Comparison of ENCODE assay signal across 8 cellular contexts in the genomic region with DNA sequence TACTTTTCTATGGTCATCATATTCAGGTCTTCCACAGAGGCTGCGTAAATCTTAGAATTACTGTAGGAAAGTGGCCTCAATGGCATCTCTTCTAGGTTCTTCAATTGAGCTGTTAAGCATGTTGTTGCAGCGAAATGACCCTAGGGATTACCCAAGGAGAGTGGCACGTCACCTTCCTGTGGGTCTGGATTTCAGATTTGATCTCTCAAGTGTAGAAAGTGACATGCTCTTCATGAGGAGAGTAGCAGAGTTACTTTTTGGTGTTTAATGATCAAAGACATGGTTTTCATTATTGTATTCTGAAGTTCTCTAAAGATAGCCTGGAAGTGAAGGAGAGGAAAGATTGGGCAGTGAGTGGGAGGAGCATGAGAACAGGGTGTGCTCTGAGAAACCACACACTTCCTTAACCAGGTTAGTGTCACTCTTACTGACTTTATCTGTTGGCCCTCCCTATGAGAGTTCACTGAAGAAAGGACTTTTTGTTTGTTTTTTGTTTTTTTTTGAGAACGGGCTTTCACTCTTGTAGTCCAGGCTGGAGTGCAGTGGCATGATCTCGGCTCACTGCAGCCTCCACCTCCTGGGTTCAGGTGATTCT.
A peak's percentile ranks its signal among the peaks of the same experiment; 100 is the strongest.
DNase-seq lines count a peak whose midpoint lies in the region; ATAC-seq and TF ChIP-seq lines count a peak whose summit lies in the region.

No MANE protein-coding gene starts in this region.

- no peak overlapping the region for H3K23ac ChIP-seq in H9 (ENCODE audit: insufficient read length, low read depth, low read length)

- H3K27ac Mint-ChIP-seq in activated T-helper 2 cell treated with anti-CD3 and anti-CD28 coated beads, Interferon-gamma antibody, Interleukin-2, Interleukin-4, amounts not matched to agents 10 μg/mL and 5 μg/mL and 100 μg/mL, durations not matched to agents 14 hours and 24 hours and 36 hours, result peak overlapping the region; percentile 71
- H3K27ac Mint-ChIP-seq in H9, result peak overlapping the region in 1 of 3 experiments; percentile 12; a peak in 2 of 7 replicates

- no peak overlapping the region for H3K9ac ChIP-seq in H9 (ENCODE audit: extremely low read depth, insufficient read length, low read length)

- intact Hi-C loops in activated T-helper 2 cell treated with anti-CD3 and anti-CD28 coated beads, Interferon-gamma antibody, Interleukin-2, Interleukin-4, amounts not matched to agents 10 μg/mL and 5 μg/mL and 100 μg/mL, durations not matched to agents 14 hours and 24 hours and 36 hours (cut with micrococcal nuclease), result loop anchor here (1.0 kb wide), 1 partner anchor 9 kb away; no protein-coding TSS in a partner anchor

- H2BK120ac ChIP-seq in H9 (ENCODE audit: low read depth, low read length, poor library complexity, severe bottlenecking), result no peak overlapping the region

- H3K79me2 ChIP-seq in H9 (ENCODE audit: insufficient read depth, low read length), result no peaks in the 10 kb centered on the region

- H4K8ac ChIP-seq in H9 (replicated peaks; ENCODE audit: insufficient read length, low read depth, low read length), result no peak overlapping the region

- H3K27ac ChIP-seq in C4-2B (peak overlapping the region; percentile 50), H9 (ENCODE audit: insufficient read length, low read depth, low read length) (no peak overlapping the region)

- no peaks in the 10 kb centered on the region for H3K27me3 Mint-ChIP-seq in activated T-helper 2 cell treated with anti-CD3 and anti-CD28 coated beads, Interferon-gamma antibody, Interleukin-2, Interleukin-4, amounts not matched to agents 10 μg/mL and 5 μg/mL and 100 μg/mL, durations not matched to agents 14 hours and 24 hours and 36 hours (ENCODE audit: low read depth)
- no peaks in the 10 kb centered on the region; the same call in 1 of the 2 replicates for H3K27me3 Mint-ChIP-seq in H9 (ENCODE audit: low read depth)

- H3K56ac ChIP-seq in H9 (ENCODE audit: insufficient read length, low read depth, low read length), result no peak overlapping the region

- DNase-seq in activated T-helper 2 cell treated with anti-CD3 and anti-CD28 coated beads, Interferon-gamma antibody, Interleukin-2, Interleukin-4, amounts not matched to agents 10 μg/mL and 5 μg/mL and 100 μg/mL, durations not matched to agents 14 hours and 24 hours and 36 hours (ENCODE audit: low spot score), result peak; percentile 16
- DNase-seq in NCI-H345 (lab: John Stamatoyannopoulos, UW) (no peak), NCI-H146 treated with DMSO at 0.1 percent for 48 hours (lab: John Stamatoyannopoulos, UW; ENCODE audit: unreplicated experiment) (no peak), H9 (no peak), NCI-H1694 (lab: John Stamatoyannopoulos, UW) (no peak)

- H3K4me1 ChIP-seq in H9 (ENCODE audit: insufficient read depth, low read length), result peaks cover 3% of the 10 kb centered on the region; the same call in 1 of the 2 replicates

- H4K91ac ChIP-seq in H9 (ENCODE audit: insufficient read length, low read depth, low read length), result no peak overlapping the region

- H3K36me3 Mint-ChIP-seq in activated T-helper 2 cell treated with anti-CD3 and anti-CD28 coated beads, Interferon-gamma antibody, Interleukin-2, Interleukin-4, amounts not matched to agents 10 μg/mL and 5 μg/mL and 100 μg/mL, durations not matched to agents 14 hours and 24 hours and 36 hours (ENCODE audit: low read depth), result peaks cover 28% of the 10 kb centered on the region
- H3K36me3 Mint-ChIP-seq in H9 (ENCODE audit: insufficient read depth in 1 of 3, low read depth in 3 of 3), result peaks cover 5 to 14% (median 12%) of the 10 kb centered on the region in 3 experiments; a peak in 6 of 7 replicates

- peak; percentile 84 for ATAC-seq in GM19328 (IDR thresholded peaks at IDR 0.05; ENCODE audit: unreplicated experiment)
- peak; percentile 88 for ATAC-seq in HG03342 (IDR thresholded peaks at IDR 0.05; ENCODE audit: unreplicated experiment)

- no peak overlapping the region for H3K18ac ChIP-seq in H9 (ENCODE audit: insufficient read length, low read depth, low read length)

- H2BK5ac ChIP-seq in H9 (ENCODE audit: insufficient read length, low read length), result no peak overlapping the region

- H3K23me2 ChIP-seq in H9 (ENCODE audit: insufficient read length, low read depth, low read length, poor library complexity, severe bottlenecking), result no peaks in the 10 kb centered on the region

- TF ChIP-seq CTCF in C4-2B (conservative IDR thresholded peaks at IDR 0.05) (no peak), H9 (conservative IDR thresholded peaks at IDR 0.05) (no peak)

- H3K4ac ChIP-seq in H9 (ENCODE audit: low read depth, low read length), result no peak overlapping the region

- H3K9me3 ChIP-seq in H9 (ENCODE audit: control insufficient read depth, low read depth, low read length), result no peaks in the 10 kb centered on the region

- no peaks in the 10 kb centered on the region for H3K9me3 Mint-ChIP-seq in activated T-helper 2 cell treated with anti-CD3 and anti-CD28 coated beads, Interferon-gamma antibody, Interleukin-2, Interleukin-4, amounts not matched to agents 10 μg/mL and 5 μg/mL and 100 μg/mL, durations not matched to agents 14 hours and 24 hours and 36 hours
- H3K9me3 Mint-ChIP-seq in H9, result no peaks in the 10 kb centered on the region

- peaks cover 4% of the 10 kb centered on the region for H3K79me1 ChIP-seq in H9 (ENCODE audit: insufficient read depth, low read depth, low read length, poor library complexity, severe bottlenecking)

- no peak overlapping the region for H3T11ph ChIP-seq in H9 (ENCODE audit: low read length)

- no peak overlapping the region for H3K4me2 ChIP-seq in H9 (ENCODE audit: insufficient read depth, insufficient read length, low read length)

- no peak overlapping the region for H2BK12ac ChIP-seq in H9 (ENCODE audit: insufficient read length, low read depth, low read length)

- H2AFZ ChIP-seq in H9 (ENCODE audit: low read length), result no peak overlapping the region

- WGBS in H9 (ENCODE audit: extremely low coverage, insufficient read length, low lambda C conversion rate), result no CpG with 5 or more reads among the region's 5 CpGs

- no peaks in the 10 kb centered on the region; the same call in 1 of the 2 replicates for H3K27me3 ChIP-seq in H9 (ENCODE audit: insufficient read depth, low read length)

- H2BK15ac ChIP-seq in H9 (ENCODE audit: low read depth, low read length), result no peak overlapping the region

- no peak overlapping the region for H2BK20ac ChIP-seq in H9 (ENCODE audit: low read depth, low read length, poor library complexity, severe bottlenecking)

- no peak overlapping the region for H3K14ac ChIP-seq in H9 (ENCODE audit: insufficient read depth, low read length)

- H3K4me1 Mint-ChIP-seq in activated T-helper 2 cell treated with anti-CD3 and anti-CD28 coated beads, Interferon-gamma antibody, Interleukin-2, Interleukin-4, amounts not matched to agents 10 μg/mL and 5 μg/mL and 100 μg/mL, durations not matched to agents 14 hours and 24 hours and 36 hours (ENCODE audit: low read depth), result peaks cover 28% of the 10 kb centered on the region
- H3K4me1 Mint-ChIP-seq in H9, result peaks cover 13 to 19% of the 10 kb centered on the region in 2 experiments

- no peaks in the 10 kb centered on the region for H4K20me1 ChIP-seq in H9 (ENCODE audit: control insufficient read depth, insufficient read depth, insufficient read length)

- no peak overlapping the region for H2AK5ac ChIP-seq in H9 (ENCODE audit: insufficient read length, low read length)

- H3K4me3 Mint-ChIP-seq in activated T-helper 2 cell treated with anti-CD3 and anti-CD28 coated beads, Interferon-gamma antibody, Interleukin-2, Interleukin-4, amounts not matched to agents 10 μg/mL and 5 μg/mL and 100 μg/mL, durations not matched to agents 14 hours and 24 hours and 36 hours (ENCODE audit: low read depth), result peak overlapping the region; percentile 19
- no peak overlapping the region for H3K4me3 Mint-ChIP-seq in H9

- H4K5ac ChIP-seq in H9 (ENCODE audit: insufficient read length, low read depth, low read length), result no peak overlapping the region
